Comparison of ENCODE assay signal across 22 cellular contexts in the genomic region with DNA sequence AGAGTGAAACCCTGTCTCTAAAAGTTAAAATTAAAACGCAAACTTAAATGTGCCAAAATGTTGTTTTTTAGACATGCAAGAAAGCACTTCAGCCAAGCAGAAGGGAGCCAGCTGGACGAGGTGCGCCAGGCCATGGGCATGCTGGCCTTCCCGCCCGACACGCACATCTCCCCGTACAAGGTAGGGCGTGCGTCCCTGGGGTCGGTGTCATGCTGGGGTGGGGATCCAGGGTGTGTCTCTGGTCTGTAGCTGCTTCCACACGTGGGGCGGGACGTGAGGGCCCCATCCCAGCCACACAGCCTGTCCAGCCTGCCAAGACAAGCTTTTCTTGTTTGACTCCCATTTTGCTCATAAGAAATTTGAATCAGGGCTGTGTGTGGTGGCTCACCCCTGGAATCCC.
"Had no signal": no experiment of that assay in that cellular context is flagged by ENCODE, and none has a peak within 500 bp of the region (broad histone marks: within the 10 kb centered on the region; RNA-seq: fewer than 3 reads in every experiment).

No MANE protein-coding gene starts in this region.

- H3K4me3 ChIP-seq: colonic mucosa, esophagus muscularis mucosa, heart right ventricle, mucosa of descending colon, pancreas, tibial artery, uterus had no signal

- DNase-seq: activated B cell treated with CpG ODN at 0.5 μM for 24 hours; activated CD4-positive, alpha-beta T cell treated with anti-CD3 and anti-CD28 coated beads for 4 hours; activated CD8-positive, alpha-beta T cell treated with anti-CD3 and anti-CD28 coated beads for 36 hours; activated naive CD4-positive, alpha-beta T cell treated with Interleukin-2 at 50 U/mL for 16 hours; activated naive CD8-positive, alpha-beta T cell treated with anti-CD3 and anti-CD28 coated beads, Interleukin-2, amount 50 U/mL, for 24 hours; activated T-cell treated with anti-CD3 and anti-CD28 coated beads, Interleukin-2, amount 50 U/mL, for 1 hour; anterior cingulate cortex; central memory CD4-positive, alpha-beta T cell; colonic mucosa; heart right ventricle; mesenchymal stem cell; mucosa of descending colon; naive B cell; stimulated activated naive CD4-positive, alpha-beta T cell treated with Interleukin-2 at 50 U/mL for 16 hours; SW 1271; uterus had no signal

- H3K4me1 ChIP-seq: colonic mucosa, pancreas, uterus had no signal

- H3K9me3 ChIP-seq: colonic mucosa, esophagus muscularis mucosa, mucosa of descending colon, pancreas, tibial artery, uterus had no signal

- H3K27ac Mint-ChIP-seq: activated B cell treated with CpG ODN at 0.5 μM for 24 hours; activated CD8-positive, alpha-beta T cell treated with anti-CD3 and anti-CD28 coated beads for 36 hours; activated naive CD8-positive, alpha-beta T cell treated with anti-CD3 and anti-CD28 coated beads, Interleukin-2, amount 50 U/mL, for 24 hours; activated T-helper 2 cell treated with anti-CD3 and anti-CD28 coated beads, Interferon-gamma antibody, Interleukin-2, Interleukin-4, amounts not matched to agents 10 μg/mL and 5 μg/mL and 100 μg/mL, durations not matched to agents 14 hours and 24 hours and 36 hours; naive B cell had no signal

- H3K27me3 Mint-ChIP-seq: activated B cell treated with CpG ODN at 0.5 μM for 24 hours; activated CD8-positive, alpha-beta T cell treated with anti-CD3 and anti-CD28 coated beads for 36 hours; activated naive CD8-positive, alpha-beta T cell treated with anti-CD3 and anti-CD28 coated beads, Interleukin-2, amount 50 U/mL, for 24 hours; brain; naive B cell had no signal

- ATAC-seq: activated CD8-positive, alpha-beta T cell treated with anti-CD3 and anti-CD28 coated beads for 36 hours; activated naive CD8-positive, alpha-beta T cell treated with anti-CD3 and anti-CD28 coated beads, Interleukin-2, amount 50 U/mL, for 24 hours; mucosa of descending colon had no signal

- H3K27ac ChIP-seq: colonic mucosa, esophagus muscularis mucosa, tibial artery, uterus had no signal

- H3K27me3 ChIP-seq: colonic mucosa, esophagus muscularis mucosa, heart right ventricle, pancreas, tibial artery, uterus had no signal

- H3K4me1 Mint-ChIP-seq: activated B cell treated with CpG ODN at 0.5 μM for 24 hours, brain, neural crest cell had no signal

- H3K9me3 Mint-ChIP-seq: activated B cell treated with CpG ODN at 0.5 μM for 24 hours; activated CD8-positive, alpha-beta T cell treated with anti-CD3 and anti-CD28 coated beads for 36 hours; activated T-helper 2 cell treated with anti-CD3 and anti-CD28 coated beads, Interferon-gamma antibody, Interleukin-2, Interleukin-4, amounts not matched to agents 10 μg/mL and 5 μg/mL and 100 μg/mL, durations not matched to agents 14 hours and 24 hours and 36 hours; brain; naive B cell; neural crest cell had no signal

- H3K36me3 ChIP-seq: uterus had no signal

- H3K4me3 Mint-ChIP-seq: activated B cell treated with CpG ODN at 0.5 μM for 24 hours; activated CD8-positive, alpha-beta T cell treated with anti-CD3 and anti-CD28 coated beads for 36 hours; activated naive CD8-positive, alpha-beta T cell treated with anti-CD3 and anti-CD28 coated beads, Interleukin-2, amount 50 U/mL, for 24 hours; brain; naive B cell; neural crest cell had no signal
